Comparison of ENCODE assay signal across 4 cellular contexts in the genomic region with DNA sequence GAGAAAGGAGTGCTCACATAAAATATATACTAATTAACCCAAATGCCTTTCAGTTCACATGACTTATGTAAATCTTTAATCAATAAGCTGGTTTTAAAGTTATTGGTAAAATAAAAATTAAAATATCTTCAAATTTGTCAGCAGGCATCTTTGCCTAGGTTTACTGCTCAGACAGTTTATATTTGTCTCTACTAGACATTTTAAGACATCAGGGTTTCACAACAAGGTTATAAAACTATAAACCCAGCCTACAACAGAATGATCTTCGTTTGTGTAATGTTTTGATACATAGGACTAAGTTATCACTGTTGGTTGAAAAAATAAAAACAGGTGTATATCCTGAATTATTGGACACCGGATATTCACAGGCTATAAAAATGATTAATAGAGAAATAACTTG.
A peak's percentile ranks its signal among the peaks of the same experiment; 100 is the strongest.
TF ChIP-seq lines count a peak whose summit lies in the region.

No MANE protein-coding gene starts in this region.

TF ChIP-seq in HCT116, 20 proteins besides CTCF, POLR2A, EP300 and RAD21:
- TF ChIP-seq EZH2 (IDR thresholded peaks at IDR 0.05) (no peak), CBX3 (IDR thresholded peaks at IDR 0.05; ENCODE audit: low read depth) (peak; percentile 41; the same call in 1 of the 2 replicates)

TF ChIP-seq in HEK293, 187 proteins besides CTCF, POLR2A, EP300 and RAD21:
- no peak for TF ChIP-seq HOXA7 (CRISPR knock-in tag; IDR thresholded peaks at IDR 0.05; ENCODE audit: borderline replicate concordance)
- TF ChIP-seq ZBTB20 (tag by site-specific recombination; IDR thresholded peaks at IDR 0.05) = no peak
- peak; percentile 76 for TF ChIP-seq SETDB1 (IDR thresholded peaks at IDR 0.05; ENCODE audit: insufficient read length, low read length)
- TF ChIP-seq TRIM28 (IDR thresholded peaks at IDR 0.05; ENCODE audit: borderline replicate concordance, low read length) = peak; percentile 93
- TF ChIP-seq ZNF626 (tag by site-specific recombination; IDR thresholded peaks at IDR 0.05) = 0 out of 2 replicates have a peak, but pooled peaks have one; percentile 34

TF ChIP-seq in GM12878, 131 proteins besides CTCF, POLR2A, EP300 and RAD21:
- TF ChIP-seq, protein P1, sequence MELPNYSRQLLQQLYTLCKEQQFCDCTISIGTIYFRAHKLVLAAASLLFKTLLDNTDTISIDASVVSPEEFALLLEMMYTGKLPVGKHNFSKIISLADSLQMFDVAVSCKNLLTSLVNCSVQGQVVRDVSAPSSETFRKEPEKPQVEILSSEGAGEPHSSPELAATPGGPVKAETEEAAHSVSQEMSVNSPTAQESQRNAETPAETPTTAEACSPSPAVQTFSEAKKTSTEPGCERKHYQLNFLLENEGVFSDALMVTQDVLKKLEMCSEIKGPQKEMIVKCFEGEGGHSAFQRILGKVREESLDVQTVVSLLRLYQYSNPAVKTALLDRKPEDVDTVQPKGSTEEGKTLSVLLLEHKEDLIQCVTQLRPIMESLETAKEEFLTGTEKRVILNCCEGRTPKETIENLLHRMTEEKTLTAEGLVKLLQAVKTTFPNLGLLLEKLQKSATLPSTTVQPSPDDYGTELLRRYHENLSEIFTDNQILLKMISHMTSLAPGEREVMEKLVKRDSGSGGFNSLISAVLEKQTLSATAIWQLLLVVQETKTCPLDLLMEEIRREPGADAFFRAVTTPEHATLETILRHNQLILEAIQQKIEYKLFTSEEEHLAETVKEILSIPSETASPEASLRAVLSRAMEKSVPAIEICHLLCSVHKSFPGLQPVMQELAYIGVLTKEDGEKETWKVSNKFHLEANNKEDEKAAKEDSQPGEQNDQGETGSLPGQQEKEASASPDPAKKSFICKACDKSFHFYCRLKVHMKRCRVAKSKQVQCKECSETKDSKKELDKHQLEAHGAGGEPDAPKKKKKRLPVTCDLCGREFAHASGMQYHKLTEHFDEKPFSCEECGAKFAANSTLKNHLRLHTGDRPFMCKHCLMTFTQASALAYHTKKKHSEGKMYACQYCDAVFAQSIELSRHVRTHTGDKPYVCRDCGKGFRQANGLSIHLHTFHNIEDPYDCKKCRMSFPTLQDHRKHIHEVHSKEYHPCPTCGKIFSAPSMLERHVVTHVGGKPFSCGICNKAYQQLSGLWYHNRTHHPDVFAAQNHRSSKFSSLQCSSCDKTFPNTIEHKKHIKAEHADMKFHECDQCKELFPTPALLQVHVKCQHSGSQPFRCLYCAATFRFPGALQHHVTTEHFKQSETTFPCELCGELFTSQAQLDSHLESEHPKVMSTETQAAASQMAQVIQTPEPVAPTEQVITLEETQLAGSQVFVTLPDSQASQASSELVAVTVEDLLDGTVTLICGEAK (IDR thresholded peaks at IDR 0.05; ENCODE audit: borderline replicate concordance) = no peak
- TF ChIP-seq SPI1 (IDR thresholded peaks at IDR 0.05; ENCODE audit: borderline replicate concordance, insufficient read depth, low read depth, low read length) (no peak), CBX5 (IDR thresholded peaks at IDR 0.05; ENCODE audit: low read depth) (peak; percentile 83; the same call in 1 of the 2 replicates)

TF ChIP-seq in K562, 482 proteins besides CTCF, POLR2A, EP300 and RAD21:
- TF ChIP-seq ZBTB17 (CRISPR knock-in tag; IDR thresholded peaks at IDR 0.05) (no peak), GTF2A2 (tag; IDR thresholded peaks at IDR 0.05) (no peak), CEBPG (CRISPR knock-in tag; IDR thresholded peaks at IDR 0.05) (no peak), CEBPG (tag; conservative IDR thresholded peaks at IDR 0.05 in 1 of 2, IDR thresholded peaks at IDR 0.05 in 1 of 2) (0 out of 4 replicates have a peak, but pooled peaks of 1 of the 2 experiments have one; percentile 18), SMARCE1 (IDR thresholded peaks at IDR 0.05) (no peak), ETS2 (tag; IDR thresholded peaks at IDR 0.05; ENCODE audit: borderline replicate concordance, poor library complexity, severe bottlenecking) (no peak), FOXP1 (CRISPR knock-in tag; IDR thresholded peaks at IDR 0.05) (no peak), MCM2 (IDR thresholded peaks at IDR 0.05; ENCODE audit: low read depth) (no peak), TRIM24 (IDR thresholded peaks at IDR 0.05) (0 out of 4 replicates have a peak, but pooled peaks of 1 of the 2 experiments have one; percentile 21), TCF3 (CRISPR knock-in tag; IDR thresholded peaks at IDR 0.05) (no peak), NCOA4 (IDR thresholded peaks at IDR 0.05; ENCODE audit: partially characterized antibody) (no peak), GATAD2A (IDR thresholded peaks at IDR 0.05) (no peak), ZNF324 (CRISPR knock-in tag; IDR thresholded peaks at IDR 0.05) (no peak), CBX3 (IDR thresholded peaks at IDR 0.05; ENCODE audit: borderline replicate concordance in 1 of 2, low read length in 2 of 2) (peak in 1 of 2 experiments; percentile 61; a peak in 1 of 3 replicates), CEBPB (tag; IDR thresholded peaks at IDR 0.05) (peak; percentile 31), MXI1 (IDR thresholded peaks at IDR 0.05; ENCODE audit: low read depth, low read length) (no peak), RNF2 (IDR thresholded peaks at IDR 0.05) (no peak), NFIC (IDR thresholded peaks at IDR 0.05) (no peak), CBX5 (IDR thresholded peaks at IDR 0.05; ENCODE audit: borderline replicate concordance, low read depth) (0 out of 2 replicates have a peak, but pooled peaks have one; percentile 29), ZFX (CRISPR knock-in tag; IDR thresholded peaks at IDR 0.05) (no peak), NONO (IDR thresholded peaks at IDR 0.05; ENCODE audit: low read depth in 2 of 2, low read length in 1 of 2) (no peak), SMC3 (conservative IDR thresholded peaks at IDR 0.05; ENCODE audit: insufficient read depth, low read depth, low read length) (no peak), TRIM28 (IDR thresholded peaks at IDR 0.05) (peak; percentile 76; the same call in 1 of the 2 replicates), HNRNPL (IDR thresholded peaks at IDR 0.05; ENCODE audit: low read depth, low read length) (no peak), ETV5 (CRISPR knock-in tag; IDR thresholded peaks at IDR 0.05; ENCODE audit: low read depth) (no peak), PHF21A (IDR thresholded peaks at IDR 0.05; ENCODE audit: borderline replicate concordance, low read depth) (no peak)
- TF ChIP-seq, protein P2, sequence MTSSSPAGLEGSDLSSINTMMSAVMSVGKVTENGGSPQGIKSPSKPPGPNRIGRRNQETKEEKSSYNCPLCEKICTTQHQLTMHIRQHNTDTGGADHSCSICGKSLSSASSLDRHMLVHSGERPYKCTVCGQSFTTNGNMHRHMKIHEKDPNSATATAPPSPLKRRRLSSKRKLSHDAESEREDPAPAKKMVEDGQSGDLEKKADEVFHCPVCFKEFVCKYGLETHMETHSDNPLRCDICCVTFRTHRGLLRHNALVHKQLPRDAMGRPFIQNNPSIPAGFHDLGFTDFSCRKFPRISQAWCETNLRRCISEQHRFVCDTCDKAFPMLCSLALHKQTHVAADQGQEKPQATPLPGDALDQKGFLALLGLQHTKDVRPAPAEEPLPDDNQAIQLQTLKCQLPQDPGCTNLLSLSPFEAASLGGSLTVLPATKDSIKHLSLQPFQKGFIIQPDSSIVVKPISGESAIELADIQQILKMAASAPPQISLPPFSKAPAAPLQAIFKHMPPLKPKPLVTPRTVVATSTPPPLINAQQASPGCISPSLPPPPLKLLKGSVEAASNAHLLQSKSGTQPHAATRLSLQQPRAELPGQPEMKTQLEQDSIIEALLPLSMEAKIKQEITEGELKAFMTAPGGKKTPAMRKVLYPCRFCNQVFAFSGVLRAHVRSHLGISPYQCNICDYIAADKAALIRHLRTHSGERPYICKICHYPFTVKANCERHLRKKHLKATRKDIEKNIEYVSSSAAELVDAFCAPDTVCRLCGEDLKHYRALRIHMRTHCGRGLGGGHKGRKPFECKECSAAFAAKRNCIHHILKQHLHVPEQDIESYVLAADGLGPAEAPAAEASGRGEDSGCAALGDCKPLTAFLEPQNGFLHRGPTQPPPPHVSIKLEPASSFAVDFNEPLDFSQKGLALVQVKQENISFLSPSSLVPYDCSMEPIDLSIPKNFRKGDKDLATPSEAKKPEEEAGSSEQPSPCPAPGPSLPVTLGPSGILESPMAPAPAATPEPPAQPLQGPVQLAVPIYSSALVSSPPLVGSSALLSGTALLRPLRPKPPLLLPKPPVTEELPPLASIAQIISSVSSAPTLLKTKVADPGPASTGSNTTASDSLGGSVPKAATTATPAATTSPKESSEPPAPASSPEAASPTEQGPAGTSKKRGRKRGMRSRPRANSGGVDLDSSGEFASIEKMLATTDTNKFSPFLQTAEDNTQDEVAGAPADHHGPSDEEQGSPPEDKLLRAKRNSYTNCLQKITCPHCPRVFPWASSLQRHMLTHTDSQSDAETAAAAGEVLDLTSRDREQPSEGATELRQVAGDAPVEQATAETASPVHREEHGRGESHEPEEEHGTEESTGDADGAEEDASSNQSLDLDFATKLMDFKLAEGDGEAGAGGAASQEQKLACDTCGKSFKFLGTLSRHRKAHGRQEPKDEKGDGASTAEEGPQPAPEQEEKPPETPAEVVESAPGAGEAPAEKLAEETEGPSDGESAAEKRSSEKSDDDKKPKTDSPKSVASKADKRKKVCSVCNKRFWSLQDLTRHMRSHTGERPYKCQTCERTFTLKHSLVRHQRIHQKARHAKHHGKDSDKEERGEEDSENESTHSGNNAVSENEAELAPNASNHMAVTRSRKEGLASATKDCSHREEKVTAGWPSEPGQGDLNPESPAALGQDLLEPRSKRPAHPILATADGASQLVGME (CRISPR knock-in tag; IDR thresholded peaks at IDR 0.05) = no peak
- TF ChIP-seq, protein P3, sequence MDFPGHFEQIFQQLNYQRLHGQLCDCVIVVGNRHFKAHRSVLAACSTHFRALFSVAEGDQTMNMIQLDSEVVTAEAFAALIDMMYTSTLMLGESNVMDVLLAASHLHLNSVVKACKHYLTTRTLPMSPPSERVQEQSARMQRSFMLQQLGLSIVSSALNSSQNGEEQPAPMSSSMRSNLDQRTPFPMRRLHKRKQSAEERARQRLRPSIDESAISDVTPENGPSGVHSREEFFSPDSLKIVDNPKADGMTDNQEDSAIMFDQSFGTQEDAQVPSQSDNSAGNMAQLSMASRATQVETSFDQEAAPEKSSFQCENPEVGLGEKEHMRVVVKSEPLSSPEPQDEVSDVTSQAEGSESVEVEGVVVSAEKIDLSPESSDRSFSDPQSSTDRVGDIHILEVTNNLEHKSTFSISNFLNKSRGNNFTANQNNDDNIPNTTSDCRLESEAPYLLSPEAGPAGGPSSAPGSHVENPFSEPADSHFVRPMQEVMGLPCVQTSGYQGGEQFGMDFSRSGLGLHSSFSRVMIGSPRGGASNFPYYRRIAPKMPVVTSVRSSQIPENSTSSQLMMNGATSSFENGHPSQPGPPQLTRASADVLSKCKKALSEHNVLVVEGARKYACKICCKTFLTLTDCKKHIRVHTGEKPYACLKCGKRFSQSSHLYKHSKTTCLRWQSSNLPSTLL (IDR thresholded peaks at IDR 0.05) = no peak
- TF ChIP-seq, protein P4, sequence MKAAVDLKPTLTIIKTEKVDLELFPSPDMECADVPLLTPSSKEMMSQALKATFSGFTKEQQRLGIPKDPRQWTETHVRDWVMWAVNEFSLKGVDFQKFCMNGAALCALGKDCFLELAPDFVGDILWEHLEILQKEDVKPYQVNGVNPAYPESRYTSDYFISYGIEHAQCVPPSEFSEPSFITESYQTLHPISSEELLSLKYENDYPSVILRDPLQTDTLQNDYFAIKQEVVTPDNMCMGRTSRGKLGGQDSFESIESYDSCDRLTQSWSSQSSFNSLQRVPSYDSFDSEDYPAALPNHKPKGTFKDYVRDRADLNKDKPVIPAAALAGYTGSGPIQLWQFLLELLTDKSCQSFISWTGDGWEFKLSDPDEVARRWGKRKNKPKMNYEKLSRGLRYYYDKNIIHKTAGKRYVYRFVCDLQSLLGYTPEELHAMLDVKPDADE (conservative IDR thresholded peaks at IDR 0.05; ENCODE audit: control insufficient read depth, low read depth, low read length) = no peak
- TF ChIP-seq, protein P5, sequence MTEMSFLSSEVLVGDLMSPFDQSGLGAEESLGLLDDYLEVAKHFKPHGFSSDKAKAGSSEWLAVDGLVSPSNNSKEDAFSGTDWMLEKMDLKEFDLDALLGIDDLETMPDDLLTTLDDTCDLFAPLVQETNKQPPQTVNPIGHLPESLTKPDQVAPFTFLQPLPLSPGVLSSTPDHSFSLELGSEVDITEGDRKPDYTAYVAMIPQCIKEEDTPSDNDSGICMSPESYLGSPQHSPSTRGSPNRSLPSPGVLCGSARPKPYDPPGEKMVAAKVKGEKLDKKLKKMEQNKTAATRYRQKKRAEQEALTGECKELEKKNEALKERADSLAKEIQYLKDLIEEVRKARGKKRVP (CRISPR knock-in tag; IDR thresholded peaks at IDR 0.05) = no peak
- TF ChIP-seq, protein P6, sequence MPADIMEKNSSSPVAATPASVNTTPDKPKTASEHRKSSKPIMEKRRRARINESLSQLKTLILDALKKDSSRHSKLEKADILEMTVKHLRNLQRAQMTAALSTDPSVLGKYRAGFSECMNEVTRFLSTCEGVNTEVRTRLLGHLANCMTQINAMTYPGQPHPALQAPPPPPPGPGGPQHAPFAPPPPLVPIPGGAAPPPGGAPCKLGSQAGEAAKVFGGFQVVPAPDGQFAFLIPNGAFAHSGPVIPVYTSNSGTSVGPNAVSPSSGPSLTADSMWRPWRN (IDR thresholded peaks at IDR 0.05; ENCODE audit: low read depth) = no peak
- TF ChIP-seq, protein P7, sequence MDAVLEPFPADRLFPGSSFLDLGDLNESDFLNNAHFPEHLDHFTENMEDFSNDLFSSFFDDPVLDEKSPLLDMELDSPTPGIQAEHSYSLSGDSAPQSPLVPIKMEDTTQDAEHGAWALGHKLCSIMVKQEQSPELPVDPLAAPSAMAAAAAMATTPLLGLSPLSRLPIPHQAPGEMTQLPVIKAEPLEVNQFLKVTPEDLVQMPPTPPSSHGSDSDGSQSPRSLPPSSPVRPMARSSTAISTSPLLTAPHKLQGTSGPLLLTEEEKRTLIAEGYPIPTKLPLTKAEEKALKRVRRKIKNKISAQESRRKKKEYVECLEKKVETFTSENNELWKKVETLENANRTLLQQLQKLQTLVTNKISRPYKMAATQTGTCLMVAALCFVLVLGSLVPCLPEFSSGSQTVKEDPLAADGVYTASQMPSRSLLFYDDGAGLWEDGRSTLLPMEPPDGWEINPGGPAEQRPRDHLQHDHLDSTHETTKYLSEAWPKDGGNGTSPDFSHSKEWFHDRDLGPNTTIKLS (IDR thresholded peaks at IDR 0.05; ENCODE audit: borderline replicate concordance, low read depth) = no peak
TF ChIP-seq in K562: peak in this region for 6.
